ENCODE assay signal across 9 cellular contexts in genomic region chr12:53624956-53625355, GRCh38. TPM values are rescaled to one million over a fixed set of nuclear protein-coding genes. Genes with fewer than 3 reads are reported as not detected.
DNase-seq lines count a peak whose midpoint lies in the region; ATAC-seq, FAIRE-seq and TF ChIP-seq lines count a peak whose summit lies in the region.
"Had no signal": no experiment of that assay in that cellular context is flagged by ENCODE, and none has a peak within 500 bp of the region (broad histone marks: within the 10 kb centered on the region; RNA-seq: fewer than 3 reads in every experiment).

No MANE protein-coding gene starts in this region.

- CTCF ChIA-PET in A549 (lab: Yijun Ruan, JAX), result interaction anchor here (1.0 to 6.5 kb wide), 9 partner anchors 12 to 81 kb away, joined by 3 to 41 read pairs (median 4); partner anchors contain the start of gene ATP5MC2
- CTCF ChIA-PET in mammary epithelial cell (lab: Charles Lee; ENCODE audit: low non-redundant PET), result no interaction called here

- WGBS in A549 (ENCODE audit: missing lambda C conversion rate), result 63% methylated on average over 4 of the region's 4 CpGs
- 73% methylated on average over 4 of the region's 4 CpGs for WGBS in HUES64
- 2% methylated on average over 4 of the region's 4 CpGs for WGBS in mammary epithelial cell (ENCODE audit: low coverage, missing lambda C conversion rate)

- peaks cover 52% of the 10 kb centered on the region for H3K79me2 ChIP-seq in mammary epithelial cell (ENCODE audit: insufficient read depth, low read length)

- TF ChIP-seq CTCF in A549 (IDR thresholded peaks at IDR 0.05) (no peak), mammary epithelial cell (conservative IDR thresholded peaks at IDR 0.05 in 1 of 2, IDR thresholded peaks at IDR 0.05 in 1 of 2; ENCODE audit: extremely low read depth in 1 of 2, insufficient read depth in 1 of 2, low read depth in 1 of 2, low read length in 2 of 2) (no peak), mucosa of descending colon (IDR thresholded peaks at IDR 0.05) (no peak)

- H3K9ac ChIP-seq in HUES64 (ENCODE audit: low read depth, low read length), result peak overlapping the region; percentile 56; the same call in 1 of the 2 replicates
- peak overlapping the region; percentile 80 for H3K9ac ChIP-seq in mammary epithelial cell (ENCODE audit: insufficient read depth, low read length)

- ATAC-seq in A549 (no peak), mucosa of descending colon (no peak), HG02678 (IDR thresholded peaks at IDR 0.05; ENCODE audit: unreplicated experiment) (no peak), GM19324 (IDR thresholded peaks at IDR 0.05; ENCODE audit: low FRiP score, unreplicated experiment) (no peak)

- TF ChIP-seq POLR2A in A549 (IDR thresholded peaks at IDR 0.05; ENCODE audit: low read length), result no peak

- POLR2A ChIA-PET in A549 (lab: Yijun Ruan, JAX), result interaction anchor here (1.2 to 2.8 kb wide), 2 partner anchors 10 to 51 kb away, joined by 3 to 14 read pairs; partner anchors contain the start of gene ATP5MC2

- no TSS peak for BruUV-seq in mammary epithelial cell (replicated peaks; lab: Mats Ljungman, UMichigan)

- FAIRE-seq in A549 (lab: Jason Lieb, UNC), result no peak

- H3K36me3 ChIP-seq in HUES64 (ENCODE audit: insufficient read depth, low read length), result no peaks in the 10 kb centered on the region
- H3K36me3 ChIP-seq in mammary epithelial cell (ENCODE audit: insufficient read depth, low read length), result no peaks in the 10 kb centered on the region
- no peaks in the 10 kb centered on the region for H3K36me3 ChIP-seq in mucosa of descending colon (ENCODE audit: low read depth)

- DNase-seq in A549 (ENCODE audit: low read depth in 1 of 2, low spot score in 1 of 2) (no peak), mammary epithelial cell (no peak), mucosa of descending colon (no peak), NCI-H510A treated with DMSO at 0.1 percent for 48 hours (lab: John Stamatoyannopoulos, UW) (no peak)
- no peak for DNase-seq in stimulated activated CD4-positive, alpha-beta T cell treated with anti-CD3 and anti-CD28 coated beads, Interleukin-12 subunit alpha, Interleukin-12 subunit beta, amount 100 ng/mL, for 4 hours
- DNase-seq: central memory CD4-positive, alpha-beta T cell had no signal

- H3K27ac ChIP-seq in A549 (peak overlapping the region; percentile 93 to 94), HUES64 (ENCODE audit: low read depth, low read length) (no peak overlapping the region), mammary epithelial cell (ENCODE audit: insufficient read depth, low read depth, low read length) (peak overlapping the region; percentile 96)

- H3K4me2 ChIP-seq in A549 (peak overlapping the region; percentile 92), mammary epithelial cell (ENCODE audit: insufficient read depth, low read depth, low read length) (peak overlapping the region; percentile 88)

- peak overlapping the region; percentile 67 for H3K4me3 ChIP-seq in A549
- H3K4me3 ChIP-seq in HUES64 (ENCODE audit: low read length), result peak overlapping the region; percentile 82
- H3K4me3 ChIP-seq in mammary epithelial cell (replicated peaks in 1 of 3; ENCODE audit: insufficient read depth in 1 of 3, low read depth in 2 of 3, low read length in 3 of 3), result peak overlapping the region; percentile 77 to 86 (median 83)
- H3K4me3 ChIP-seq in mucosa of descending colon, result peak overlapping the region; percentile 29

- H3K9me3 ChIP-seq in A549 (no peaks in the 10 kb centered on the region), HUES64 (ENCODE audit: insufficient read depth, low read depth, low read length) (no peaks in the 10 kb centered on the region), mammary epithelial cell (replicated peaks; ENCODE audit: insufficient read depth, low read length) (no peaks in the 10 kb centered on the region), mucosa of descending colon (no peaks in the 10 kb centered on the region)

- H3K27me3 ChIP-seq in HUES64 (ENCODE audit: insufficient read depth, low read length) (no peaks in the 10 kb centered on the region), mammary epithelial cell (ENCODE audit: insufficient read depth, low read length) (no peaks in the 10 kb centered on the region)

- in situ Hi-C loops in mammary epithelial cell (cut with MboI; ENCODE audit: low sequenced_read_pairs in 2 of 2), result loop anchor here in 1 of 2 donors (10.0 kb wide), 1 partner anchor 50 kb away; the partner anchor contains the start of gene ATP5MC2

- H3K4me1 ChIP-seq in A549, result peaks cover 41% of the 10 kb centered on the region
- H3K4me1 ChIP-seq in HUES64 (ENCODE audit: insufficient read depth, low read length), result peaks cover 28% of the 10 kb centered on the region
- peaks cover 18% of the 10 kb centered on the region for H3K4me1 ChIP-seq in mammary epithelial cell (ENCODE audit: insufficient read depth, low read length)
- H3K4me1 ChIP-seq in mucosa of descending colon (ENCODE audit: low read depth), result peaks cover 19% of the 10 kb centered on the region

- no peak for TF ChIP-seq RAD21 in A549 (conservative IDR thresholded peaks at IDR 0.05 in 1 of 2, IDR thresholded peaks at IDR 0.05 in 1 of 2)

- no peak for TF ChIP-seq EP300 in A549 (IDR thresholded peaks at IDR 0.05)

- dilution Hi-C loops in mammary epithelial cell (cut with HindIII; ENCODE audit: low sequenced_read_pairs), result no loop called here

- no peak overlapping the region for H2AFZ ChIP-seq in mammary epithelial cell (ENCODE audit: low read depth, low read length)

- no peaks in the 10 kb centered on the region for H4K20me1 ChIP-seq in mammary epithelial cell (ENCODE audit: insufficient read depth, low read length)

- intact Hi-C loops in mammary epithelial cell (cut with micrococcal nuclease) (no loop called here), mucosa of descending colon (cut with DNase I, micrococcal nuclease) (no loop called here)

TF ChIP-seq in A549, 52 proteins besides CTCF, POLR2A, EP300 and RAD21 (continues in another document):
- TF ChIP-seq ZC3H11A (IDR thresholded peaks at IDR 0.05), result no peak
- no peak for TF ChIP-seq SMC3 (IDR thresholded peaks at IDR 0.05)
- no peak for TF ChIP-seq CEBPB (IDR thresholded peaks at IDR 0.05)
- no peak for TF ChIP-seq ELK1 (IDR thresholded peaks at IDR 0.05; ENCODE audit: low read depth, low read length)
- TF ChIP-seq, protein P1, sequence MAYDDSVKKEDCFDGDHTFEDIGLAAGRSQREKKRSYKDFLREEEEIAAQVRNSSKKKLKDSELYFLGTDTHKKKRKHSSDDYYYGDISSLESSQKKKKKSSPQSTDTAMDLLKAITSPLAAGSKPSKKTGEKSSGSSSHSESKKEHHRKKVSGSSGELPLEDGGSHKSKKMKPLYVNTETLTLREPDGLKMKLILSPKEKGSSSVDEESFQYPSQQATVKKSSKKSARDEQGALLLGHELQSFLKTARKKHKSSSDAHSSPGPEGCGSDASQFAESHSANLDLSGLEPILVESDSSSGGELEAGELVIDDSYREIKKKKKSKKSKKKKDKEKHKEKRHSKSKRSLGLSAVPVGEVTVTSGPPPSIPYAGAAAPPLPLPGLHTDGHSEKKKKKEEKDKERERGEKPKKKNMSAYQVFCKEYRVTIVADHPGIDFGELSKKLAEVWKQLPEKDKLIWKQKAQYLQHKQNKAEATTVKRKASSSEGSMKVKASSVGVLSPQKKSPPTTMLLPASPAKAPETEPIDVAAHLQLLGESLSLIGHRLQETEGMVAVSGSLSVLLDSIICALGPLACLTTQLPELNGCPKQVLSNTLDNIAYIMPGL (CRISPR knock-in tag; IDR thresholded peaks at IDR 0.05; ENCODE audit: borderline replicate concordance), result no peak
- no peak for TF ChIP-seq CBX8 (IDR thresholded peaks at IDR 0.05)
- TF ChIP-seq TFCP2L1 (CRISPR knock-in tag; IDR thresholded peaks at IDR 0.05), result no peak
- TF ChIP-seq KDM1A (IDR thresholded peaks at IDR 0.05; ENCODE audit: low read depth), result no peak
- no peak for TF ChIP-seq KDM5A (IDR thresholded peaks at IDR 0.05)
- TF ChIP-seq RARB (CRISPR knock-in tag; IDR thresholded peaks at IDR 0.05), result no peak
- TF ChIP-seq FOSL2 (IDR thresholded peaks at IDR 0.05), result no peak
- TF ChIP-seq FOSL2 (CRISPR knock-in tag; IDR thresholded peaks at IDR 0.05), result no peak

RNA-seq across cellular contexts. Expression of gene ATF7, which starts 1.2 kb away (rescaled TPM):
- 38.7 and 38.9 TPM in 2 replicates for polyA plus RNA-seq in A549 (2011; rRNA removed)
- 13.3 and 13.9 TPM in 2 replicates for polyA plus RNA-seq in A549 (2012; cell fraction: cytosol; rRNA removed)
- polyA plus RNA-seq in A549 (2012; cell fraction: nucleus; rRNA removed), result 15.2 and 21.6 TPM in 2 replicates
- polyA plus RNA-seq in A549 (2017; fragmentation: RNase III; extraction: RNeasy Plus Mini Kit Qiagen cat#74134 plus additional on column Dnase treatment), result 22.9 to 23.3 TPM (median 23.0 TPM) in 3 replicates
- polyA minus RNA-seq in A549 (2011; rRNA and poly(A)+ RNA removed), result 38.8 and 40.4 TPM in 2 replicates
- polyA plus RNA-seq in HUES64 (2013, experiment 1 of 2), result 13.9 TPM
- 11.6 TPM for polyA plus RNA-seq in HUES64 (2013, experiment 2 of 2)
- total RNA-seq in mammary epithelial cell, result 10 to 100 TPM; 11.2 to 26.5 TPM
- polyA plus RNA-seq in mammary epithelial cell, result 16.4 TPM
- 68.1 TPM for polyA minus RNA-seq in mammary epithelial cell
- total RNA-seq in mucosa of descending colon, result 10 to 100 TPM; 35.6 to 50.9 (median 42.8) TPM

RNA-seq across cellular contexts. Expression of gene ATP5MC2, which starts 50.9 kb away (rescaled TPM):
- polyA plus RNA-seq in A549 (2011; rRNA removed), result 402 and 678 TPM in 2 replicates
- 681 and 867 TPM in 2 replicates for polyA plus RNA-seq in A549 (2012; cell fraction: cytosol; rRNA removed)
- 456 and 509 TPM in 2 replicates for polyA plus RNA-seq in A549 (2012; cell fraction: nucleus; rRNA removed)
- 540 to 553 TPM (median 542 TPM) in 3 replicates for polyA plus RNA-seq in A549 (2017; fragmentation: RNase III; extraction: RNeasy Plus Mini Kit Qiagen cat#74134 plus additional on column Dnase treatment)
- 1,209 and 1,762 TPM in 2 replicates for polyA minus RNA-seq in A549 (2011; rRNA and poly(A)+ RNA removed)
- polyA plus RNA-seq in HUES64 (2013, experiment 1 of 2), result 408 TPM
- 489 TPM for polyA plus RNA-seq in HUES64 (2013, experiment 2 of 2)
- total RNA-seq in mammary epithelial cell, result 100 to 1,000 TPM in 1 of 2 donors, 10 to 100 TPM in 1; 47.2 to 140 TPM
- 253 TPM for polyA plus RNA-seq in mammary epithelial cell
- polyA minus RNA-seq in mammary epithelial cell, result 356 TPM
- total RNA-seq in mucosa of descending colon, result 100 to 1,000 TPM; 328 to 354 (median 349) TPM

Comparison
In these comparisons a context has a peak if more than half of its experiments do, and no peak if none do; other contexts are left out.
1. H3K4me3 ChIP-seq: peak in every context shown above with its lines; median percentile 83 in mammary epithelial cell; 82 in HUES64; 67 in A549; 29 in mucosa of descending colon.